ENCODE assay signal across 1 cellular context in genomic region chr7:157021893-157022680, GRCh38.
TF ChIP-seq lines count a peak whose summit lies in the region.

No MANE protein-coding gene starts in this region.

TF ChIP-seq in HepG2, 621 proteins besides CTCF, POLR2A, EP300 and RAD21:
- TF ChIP-seq ZNF33B (CRISPR knock-in tag; IDR thresholded peaks at IDR 0.05) = no peak
- TF ChIP-seq, protein P1, sequence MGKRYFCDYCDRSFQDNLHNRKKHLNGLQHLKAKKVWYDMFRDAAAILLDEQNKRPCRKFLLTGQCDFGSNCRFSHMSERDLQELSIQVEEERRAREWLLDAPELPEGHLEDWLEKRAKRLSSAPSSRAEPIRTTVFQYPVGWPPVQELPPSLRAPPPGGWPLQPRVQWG (CRISPR knock-in tag; IDR thresholded peaks at IDR 0.05; ENCODE audit: borderline replicate concordance, low read depth) = no peak
- TF ChIP-seq MNT (IDR thresholded peaks at IDR 0.05) = no peak
- TF ChIP-seq SP2 (CRISPR knock-in tag; IDR thresholded peaks at IDR 0.05) = no peak
- 0 out of 2 replicates have a peak, but pooled peaks have one; percentile 46 for TF ChIP-seq CBX2 (IDR thresholded peaks at IDR 0.05; ENCODE audit: low read depth, low read length)
- TF ChIP-seq CBX2 (CRISPR knock-in tag; IDR thresholded peaks at IDR 0.05; ENCODE audit: low read depth) = no peak
- TF ChIP-seq, protein P2, sequence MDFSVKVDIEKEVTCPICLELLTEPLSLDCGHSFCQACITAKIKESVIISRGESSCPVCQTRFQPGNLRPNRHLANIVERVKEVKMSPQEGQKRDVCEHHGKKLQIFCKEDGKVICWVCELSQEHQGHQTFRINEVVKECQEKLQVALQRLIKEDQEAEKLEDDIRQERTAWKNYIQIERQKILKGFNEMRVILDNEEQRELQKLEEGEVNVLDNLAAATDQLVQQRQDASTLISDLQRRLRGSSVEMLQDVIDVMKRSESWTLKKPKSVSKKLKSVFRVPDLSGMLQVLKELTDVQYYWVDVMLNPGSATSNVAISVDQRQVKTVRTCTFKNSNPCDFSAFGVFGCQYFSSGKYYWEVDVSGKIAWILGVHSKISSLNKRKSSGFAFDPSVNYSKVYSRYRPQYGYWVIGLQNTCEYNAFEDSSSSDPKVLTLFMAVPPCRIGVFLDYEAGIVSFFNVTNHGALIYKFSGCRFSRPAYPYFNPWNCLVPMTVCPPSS (IDR thresholded peaks at IDR 0.05) = no peak
